In genomic region chr14:78758333-78758732, GRCh38 we compare ENCODE assay signal across 8 cellular contexts.
DNase-seq lines count a peak whose midpoint lies in the region; ATAC-seq, FAIRE-seq and TF ChIP-seq lines count a peak whose summit lies in the region.

No MANE protein-coding gene starts in this region.

- no peak overlapping the region for H3K9ac ChIP-seq in neural cell (ENCODE audit: low read length)

- no peak for FAIRE-seq in bronchial epithelial cell (lab: Jason Lieb, UNC)

- DNase-seq in GM13977 (ENCODE audit: low spot score) (peak; percentile 34), NCI-H2171 (lab: John Stamatoyannopoulos, UW) (peak; percentile 72), bronchial epithelial cell (ENCODE audit: low read depth) (peak; percentile 63), NCI-H226 (no peak)
- DNase-seq in activated naive CD8-positive, alpha-beta T cell treated with anti-CD3 and anti-CD28 coated beads for 36 hours = no peak
- no peak for DNase-seq in effector CD8-positive, alpha-beta T cell (lab: John Stamatoyannopoulos, UW)

- no peaks in the 10 kb centered on the region for H3K9me2 ChIP-seq in neural cell (ENCODE audit: insufficient read depth, low read length)

- no peaks in the 10 kb centered on the region for H3K79me2 ChIP-seq in neural cell (replicated peaks; ENCODE audit: insufficient read depth, low read length)

- H3K4me3 ChIP-seq in bronchial epithelial cell (ENCODE audit: low read depth, low read length) (no peak overlapping the region), neural cell (ENCODE audit: low read length) (no peak overlapping the region)

- H3K4me1 Mint-ChIP-seq in activated naive CD8-positive, alpha-beta T cell treated with anti-CD3 and anti-CD28 coated beads for 36 hours = no peaks in the 10 kb centered on the region

- H3K36me3 ChIP-seq in bronchial epithelial cell (ENCODE audit: control insufficient read depth, insufficient read depth, low read length) (no peaks in the 10 kb centered on the region), neural cell (ENCODE audit: insufficient read depth, low read length) (no peaks in the 10 kb centered on the region)

- H3K27ac Mint-ChIP-seq in activated naive CD8-positive, alpha-beta T cell treated with anti-CD3 and anti-CD28 coated beads for 36 hours = no peak overlapping the region

- H3K9me3 ChIP-seq in neural cell (ENCODE audit: low read length) = no peaks in the 10 kb centered on the region

- peak; percentile 50 for TF ChIP-seq CTCF in GM13977 (IDR thresholded peaks at IDR 0.05; ENCODE audit: extremely low read depth, insufficient read depth, missing control alignments)
- TF ChIP-seq CTCF in bronchial epithelial cell (IDR thresholded peaks at IDR 0.05; ENCODE audit: insufficient read depth, low read length, severe bottlenecking) = peak; percentile 58
- peak; percentile 73 for TF ChIP-seq CTCF in neural cell (IDR thresholded peaks at IDR 0.05; ENCODE audit: poor library complexity, severe bottlenecking)

- no peak overlapping the region for H2AFZ ChIP-seq in neural cell (ENCODE audit: low read depth, low read length)

- H3K27me3 ChIP-seq in bronchial epithelial cell (ENCODE audit: control insufficient read depth, insufficient read depth, low read length) (no peaks in the 10 kb centered on the region), neural cell (ENCODE audit: insufficient read depth, low read depth, low read length) (no peaks in the 10 kb centered on the region)

- no peak overlapping the region for H3K27ac ChIP-seq in neural cell (ENCODE audit: low read length)

- in situ Hi-C loops in GM13977 (cut with MboI; ENCODE audit: low pct_unique_long_range_greater_than_20kb, low sequenced_read_pairs, unreplicated experiment) = no loop called here

- no peaks in the 10 kb centered on the region for H4K20me1 ChIP-seq in neural cell (ENCODE audit: insufficient read depth)

- no peaks in the 10 kb centered on the region for H3K36me3 Mint-ChIP-seq in activated naive CD8-positive, alpha-beta T cell treated with anti-CD3 and anti-CD28 coated beads for 36 hours

- peak; percentile 70 for TF ChIP-seq RAD21 in neural cell (conservative IDR thresholded peaks at IDR 0.05)

- H3K4me2 ChIP-seq in neural cell (ENCODE audit: low read length) = no peak overlapping the region

- ATAC-seq in HG02798 (IDR thresholded peaks at IDR 0.05; ENCODE audit: poor library complexity, unreplicated experiment) = peak; percentile 74

- H3K27me3 Mint-ChIP-seq in activated naive CD8-positive, alpha-beta T cell treated with anti-CD3 and anti-CD28 coated beads for 36 hours = no peaks in the 10 kb centered on the region

- no peaks in the 10 kb centered on the region for H3F3A ChIP-seq in neural cell (ENCODE audit: insufficient read depth, low read length, poor library complexity, severe bottlenecking)

- H3K9me3 Mint-ChIP-seq in activated naive CD8-positive, alpha-beta T cell treated with anti-CD3 and anti-CD28 coated beads for 36 hours = no peaks in the 10 kb centered on the region

- no peak for TF ChIP-seq EP300 in neural cell (conservative IDR thresholded peaks at IDR 0.05; ENCODE audit: poor library complexity, severe bottlenecking)

- no peak overlapping the region for H3K4me3 Mint-ChIP-seq in activated naive CD8-positive, alpha-beta T cell treated with anti-CD3 and anti-CD28 coated beads for 36 hours

TF ChIP-seq in neural cell, 6 proteins besides CTCF, POLR2A, EP300 and RAD21:
- TF ChIP-seq REST (IDR thresholded peaks at IDR 0.05; ENCODE audit: borderline replicate concordance) (no peak), SMC3 (conservative IDR thresholded peaks at IDR 0.05; ENCODE audit: poor library complexity) (peak; percentile 73)

Comparison
In these comparisons a context has a peak if more than half of its experiments do, and no peak if none do; other contexts are left out.
1. DNase-seq: peak in GM13977 (single experiment), NCI-H2171 (single experiment) and bronchial epithelial cell (single experiment); none in activated naive CD8-positive, alpha-beta T cell treated with anti-CD3 and anti-CD28 coated beads for 36 hours (single experiment), NCI-H226 (single experiment) and effector CD8-positive, alpha-beta T cell (single experiment).
2. Peak in every context shown above with its lines, with median percentiles within 50 percentile points of each other: CTCF ChIP-seq.